Comparison of ENCODE assay signal across 1 cellular context in genomic region chr20:34875657-34876160, GRCh38.
TF ChIP-seq lines count a peak whose summit lies in the region.

No MANE protein-coding gene starts in this region.

TF ChIP-seq in HepG2, 621 proteins besides CTCF, POLR2A, EP300 and RAD21 (continued from another document and continues in another):
- TF ChIP-seq SP140L (CRISPR knock-in tag; IDR thresholded peaks at IDR 0.05; ENCODE audit: borderline replicate concordance): peak; percentile 81; the same call in 1 of the 2 replicates
- no peak; the same call in 1 of the 2 replicates for TF ChIP-seq HMG20B (CRISPR knock-in tag; conservative IDR thresholded peaks at IDR 0.05)
- no peak for TF ChIP-seq ZNF567 (CRISPR knock-in tag; IDR thresholded peaks at IDR 0.05; ENCODE audit: borderline replicate concordance)
- no peak for TF ChIP-seq ZNF841 (CRISPR knock-in tag; IDR thresholded peaks at IDR 0.05; ENCODE audit: borderline replicate concordance)
- peak; percentile 66; the same call in 1 of the 2 replicates for TF ChIP-seq DNMT1 (CRISPR knock-in tag; IDR thresholded peaks at IDR 0.05)
- peak; percentile 76 for TF ChIP-seq MIXL1 (CRISPR knock-in tag; IDR thresholded peaks at IDR 0.05)
- no peak for TF ChIP-seq GTF3A (CRISPR knock-in tag; conservative IDR thresholded peaks at IDR 0.05)
- TF ChIP-seq ARID4A (CRISPR knock-in tag; IDR thresholded peaks at IDR 0.05; ENCODE audit: borderline replicate concordance): no peak
- TF ChIP-seq TFDP2 (CRISPR knock-in tag; IDR thresholded peaks at IDR 0.05): no peak; the same call in 1 of the 2 replicates
- TF ChIP-seq GRHL1 (CRISPR knock-in tag; conservative IDR thresholded peaks at IDR 0.05): no peak
- TF ChIP-seq TEAD3 (CRISPR knock-in tag; optimal IDR thresholded peaks at IDR 0.05; ENCODE audit: borderline replicate concordance): peak; percentile 74
- TF ChIP-seq SMAD1 (CRISPR knock-in tag; IDR thresholded peaks at IDR 0.05; ENCODE audit: borderline replicate concordance, low read depth): no peak
- TF ChIP-seq MNT (IDR thresholded peaks at IDR 0.05): no peak
- no peak for TF ChIP-seq FOXA1 (IDR thresholded peaks at IDR 0.05)
- TF ChIP-seq FOXA1 (CRISPR knock-in tag; IDR thresholded peaks at IDR 0.05): no peak
- no peak for TF ChIP-seq RBM22 (optimal IDR thresholded peaks at IDR 0.05; ENCODE audit: low read length)
- no peak; the same call in 1 of the 2 replicates for TF ChIP-seq GFI1 (CRISPR knock-in tag; IDR thresholded peaks at IDR 0.05; ENCODE audit: borderline replicate concordance)
- no peak for TF ChIP-seq ZNF572 (CRISPR knock-in tag; IDR thresholded peaks at IDR 0.05)
- TF ChIP-seq RFX5 (IDR thresholded peaks at IDR 0.05; ENCODE audit: low read depth, low read length): no peak
- TF ChIP-seq ZNF7 (CRISPR knock-in tag; IDR thresholded peaks at IDR 0.05): no peak
- TF ChIP-seq AKNA (CRISPR knock-in tag; IDR thresholded peaks at IDR 0.05; ENCODE audit: borderline replicate concordance): no peak
- no peak for TF ChIP-seq SAFB2 (CRISPR knock-in tag; IDR thresholded peaks at IDR 0.05; ENCODE audit: borderline replicate concordance, low read depth)
- TF ChIP-seq PAF1 (CRISPR knock-in tag; IDR thresholded peaks at IDR 0.05): no peak
- TF ChIP-seq ZNF550 (CRISPR knock-in tag; IDR thresholded peaks at IDR 0.05; ENCODE audit: borderline replicate concordance): no peak
- TF ChIP-seq MYPOP (CRISPR knock-in tag; IDR thresholded peaks at IDR 0.05): no peak
- 0 out of 2 replicates have a peak, but pooled peaks have one; percentile 42 for TF ChIP-seq ZNF574 (CRISPR knock-in tag; IDR thresholded peaks at IDR 0.05)
- no peak for TF ChIP-seq RARG (CRISPR knock-in tag; IDR thresholded peaks at IDR 0.05; ENCODE audit: low read depth)
- no peak for TF ChIP-seq ZNF207 (IDR thresholded peaks at IDR 0.05; ENCODE audit: borderline replicate concordance)
- TF ChIP-seq TRIM24 (CRISPR knock-in tag; IDR thresholded peaks at IDR 0.05): no peak
- TF ChIP-seq ZNF780A (CRISPR knock-in tag; IDR thresholded peaks at IDR 0.05): no peak
